ENCODE assay signal across 29 cellular contexts in genomic region chr7:75944507-75944906, GRCh38. TPM values are rescaled to one million over a fixed set of nuclear protein-coding genes. Genes with fewer than 3 reads are reported as not detected.
DNase-seq lines count a peak whose midpoint lies in the region; ATAC-seq, FAIRE-seq and TF ChIP-seq lines count a peak whose summit lies in the region.
"Had no signal": no experiment of that assay in that cellular context is flagged by ENCODE, and none has a peak within 500 bp of the region (broad histone marks: within the 10 kb centered on the region; RNA-seq: fewer than 3 reads in every experiment).

No MANE protein-coding gene starts in this region.

- peaks cover 3% of the 10 kb centered on the region for H3F3A ChIP-seq in smooth muscle cell (ENCODE audit: low read depth)

- H3K4me2 ChIP-seq in keratinocyte (ENCODE audit: control insufficient read depth, extremely low read depth, insufficient read depth, low read depth, low read length) (no peak overlapping the region), smooth muscle cell (no peak overlapping the region), mesendoderm (ENCODE audit: low read length) (no peak overlapping the region)
- H3K4me2 ChIP-seq: neural progenitor cell had no signal

- H4K20me1 ChIP-seq in keratinocyte (ENCODE audit: control insufficient read depth, extremely low read depth, insufficient read depth, low read length), result no peaks in the 10 kb centered on the region
- peaks cover 22% of the 10 kb centered on the region for H4K20me1 ChIP-seq in smooth muscle cell (ENCODE audit: low read depth)

- no peaks in the 10 kb centered on the region for H3K9me3 Mint-ChIP-seq in activated CD4-positive, alpha-beta T cell treated with anti-CD3 and anti-CD28 coated beads for 36 hours (ENCODE audit: low read depth)
- H3K9me3 Mint-ChIP-seq in endodermal cell, result no peaks in the 10 kb centered on the region
- H3K9me3 Mint-ChIP-seq: brain; effector memory CD8-positive, alpha-beta T cell; neural progenitor cell had no signal

- ATAC-seq in activated CD4-positive, alpha-beta T cell treated with anti-CD3 and anti-CD28 coated beads for 36 hours, result peak; percentile 59
- ATAC-seq in GM19328 (IDR thresholded peaks at IDR 0.05; ENCODE audit: unreplicated experiment), result no peak
- ATAC-seq: effector memory CD8-positive, alpha-beta T cell; GM12878 had no signal

- H2AK5ac ChIP-seq in mesendoderm (ENCODE audit: low read length), result no peak overlapping the region

- POLR2A ChIA-PET in activated CD4-positive, alpha-beta T cell treated with anti-CD3 and anti-CD28 coated beads for 36 hours (lab: Charles Lee), result no interaction called here
- POLR2A ChIA-PET in RWPE1 (lab: Yijun Ruan, JAX; ENCODE audit: low non-redundant PET), result no interaction called here

- H3K27me3 Mint-ChIP-seq in activated CD4-positive, alpha-beta T cell treated with anti-CD3 and anti-CD28 coated beads for 36 hours, result no peaks in the 10 kb centered on the region
- no peaks in the 10 kb centered on the region for H3K27me3 Mint-ChIP-seq in endodermal cell (ENCODE audit: insufficient read depth)
- H3K27me3 Mint-ChIP-seq: brain; effector memory CD8-positive, alpha-beta T cell; progenitor cell of endocrine pancreas had no signal

- TF ChIP-seq CTCF in RWPE1 (conservative IDR thresholded peaks at IDR 0.05; ENCODE audit: low read depth), result no peak
- TF ChIP-seq CTCF in keratinocyte (optimal IDR thresholded peaks at IDR 0.05 in 1 of 3, IDR thresholded peaks at IDR 0.05 in 1 of 3, conservative IDR thresholded peaks at IDR 0.05 in 1 of 3; ENCODE audit: extremely low read depth in 1 of 3, insufficient read depth in 2 of 3, low read length in 3 of 3), result no peak
- no peak for TF ChIP-seq CTCF in smooth muscle cell (IDR thresholded peaks at IDR 0.05; ENCODE audit: borderline replicate concordance, insufficient read depth, poor library complexity, severe bottlenecking)
- TF ChIP-seq CTCF in endodermal cell (conservative IDR thresholded peaks at IDR 0.05), result no peak

- no peak overlapping the region for H3K4me3 Mint-ChIP-seq in activated CD4-positive, alpha-beta T cell treated with anti-CD3 and anti-CD28 coated beads for 36 hours
- H3K4me3 Mint-ChIP-seq in endodermal cell, result no peak overlapping the region
- H3K4me3 Mint-ChIP-seq: brain; effector memory CD8-positive, alpha-beta T cell; neural progenitor cell had no signal

- peaks cover 15% of the 10 kb centered on the region for H3K4me1 Mint-ChIP-seq in activated CD4-positive, alpha-beta T cell treated with anti-CD3 and anti-CD28 coated beads for 36 hours
- no peaks in the 10 kb centered on the region for H3K4me1 Mint-ChIP-seq in endodermal cell

- H2AFZ ChIP-seq in keratinocyte (ENCODE audit: control insufficient read depth, low read length) (no peak overlapping the region), smooth muscle cell (ENCODE audit: low read depth) (no peak overlapping the region)
- H2AFZ ChIP-seq: neural progenitor cell had no signal

- WGBS in smooth muscle cell (ENCODE audit: low lambda C conversion rate), result 90% methylated on average over 1 of the region's 1 CpG
- WGBS in mesendoderm (ENCODE audit: extremely low coverage, insufficient coverage, low lambda C conversion rate), result no CpG with 5 or more reads among the region's 1 CpG
- WGBS in endodermal cell (ENCODE audit: insufficient coverage in 1 of 2, insufficient read length in 1 of 2), 2 experiments, result 93 to 100% methylated on average over 1 of the region's 1 CpG

- peaks cover 6% of the 10 kb centered on the region for H3K79me1 ChIP-seq in mesendoderm (ENCODE audit: low read length)

- no peaks in the 10 kb centered on the region for H3K9me1 ChIP-seq in keratinocyte (ENCODE audit: control insufficient read depth, extremely low read depth, insufficient read depth, low read length)

- H3K4me1 ChIP-seq in keratinocyte (ENCODE audit: control insufficient read depth, extremely low read depth, insufficient read depth, low read length) (peaks cover 24% of the 10 kb centered on the region), smooth muscle cell (ENCODE audit: low read depth) (no peaks in the 10 kb centered on the region), mesendoderm (ENCODE audit: control insufficient read depth, low read depth, low read length) (no peaks in the 10 kb centered on the region), endodermal cell (ENCODE audit: control insufficient read depth, insufficient read depth, low read length) (no peaks in the 10 kb centered on the region)
- H3K4me1 ChIP-seq: neural progenitor cell had no signal

- no peak for DNase-seq in activated CD4-positive, alpha-beta T cell treated with anti-CD3 and anti-CD28 coated beads for 36 hours
- no peak for DNase-seq in activated CD4-positive, alpha-beta T cell treated with anti-CD3 and anti-CD28 coated beads, Interleukin-2, amount 50 U/mL, for 1 hour
- DNase-seq in RWPE1 (ENCODE audit: low spot score), result no peak
- no peak for DNase-seq in keratinocyte (ENCODE audit: low read depth, low spot score)
- DNase-seq in smooth muscle cell (lab: John Stamatoyannopoulos, UW; ENCODE audit: unreplicated experiment), result no peak
- no peak for DNase-seq in mesendoderm
- no peak for DNase-seq in endodermal cell
- DNase-seq: activated CD4-positive, alpha-beta T cell treated with anti-CD3 and anti-CD28 coated beads for 48 hours; activated gamma-delta T cell; DMS79 treated with DMSO at 0.1 percent for 48 hours; effector memory CD8-positive, alpha-beta T cell; glutamatergic neuron; Kasumi-1; midbrain; NCI-H345; NCI-H774; OCI-M1; stimulated activated naive CD4-positive, alpha-beta T cell treated with Interleukin-2 at 50 U/mL for 16 hours; T-helper 1 cell had no signal

- H3K23ac ChIP-seq in mesendoderm (ENCODE audit: low read length), result no peak overlapping the region

- H3K9me3 ChIP-seq in keratinocyte (ENCODE audit: control insufficient read depth, low read depth, low read length) (no peaks in the 10 kb centered on the region), smooth muscle cell (replicated peaks; ENCODE audit: low read depth) (no peaks in the 10 kb centered on the region), endodermal cell (ENCODE audit: control insufficient read depth, low read length) (no peaks in the 10 kb centered on the region)
- H3K9me3 ChIP-seq: SJSA1, tibial nerve had no signal

- peak overlapping the region; percentile 32 for H3K27ac Mint-ChIP-seq in activated CD4-positive, alpha-beta T cell treated with anti-CD3 and anti-CD28 coated beads for 36 hours
- H3K27ac Mint-ChIP-seq in endodermal cell, result no peak overlapping the region
- H3K27ac Mint-ChIP-seq: effector memory CD8-positive, alpha-beta T cell; neural progenitor cell; progenitor cell of endocrine pancreas had no signal

- CTCF ChIA-PET in activated CD4-positive, alpha-beta T cell treated with anti-CD3 and anti-CD28 coated beads for 36 hours (lab: Charles Lee), result no interaction called here
- CTCF ChIA-PET in RWPE1 (lab: Yijun Ruan, JAX), result no interaction called here

- peak overlapping the region; percentile 50 for H3K27ac ChIP-seq in RWPE1
- H3K27ac ChIP-seq in keratinocyte (ENCODE audit: control insufficient read depth, insufficient read depth, low read length), result peak overlapping the region; percentile 63
- peak overlapping the region; percentile 72 for H3K27ac ChIP-seq in smooth muscle cell (ENCODE audit: low read depth)
- H3K27ac ChIP-seq in mesendoderm (ENCODE audit: low read depth, low read length), result no peak overlapping the region
- no peak overlapping the region for H3K27ac ChIP-seq in endodermal cell (ENCODE audit: low read depth, low read length)
- H3K27ac ChIP-seq: 22Rv1, neural progenitor cell, SJSA1, tibial nerve had no signal

- no peak overlapping the region for H3K4ac ChIP-seq in mesendoderm (ENCODE audit: low read depth, low read length)

- no peak overlapping the region for H3K4me3 ChIP-seq in keratinocyte (ENCODE audit: control insufficient read depth in 2 of 3, extremely low read depth in 1 of 3, insufficient read depth in 2 of 3, low read depth in 1 of 3, low read length in 3 of 3)
- H3K4me3 ChIP-seq in smooth muscle cell, result no peak overlapping the region
- H3K4me3 ChIP-seq in mesendoderm (ENCODE audit: low read length), result no peak overlapping the region
- H3K4me3 ChIP-seq in endodermal cell (ENCODE audit: low read length), result no peak overlapping the region
- H3K4me3 ChIP-seq: GM12878, neural progenitor cell, SJSA1, skin epidermis, tibial nerve had no signal

- no peak overlapping the region for H2BK120ac ChIP-seq in mesendoderm (ENCODE audit: low read depth, low read length)

- no peak overlapping the region for H4K8ac ChIP-seq in mesendoderm (ENCODE audit: low read depth, low read length)

- H2BK15ac ChIP-seq in mesendoderm (replicated peaks; ENCODE audit: low read depth), result no peak overlapping the region

- H3K79me2 ChIP-seq in keratinocyte (ENCODE audit: control insufficient read depth, insufficient read depth, low read length) (peaks cover 5% of the 10 kb centered on the region), smooth muscle cell (ENCODE audit: low read depth) (peaks cover 8% of the 10 kb centered on the region), mesendoderm (ENCODE audit: control insufficient read depth, insufficient read depth, low read length) (no peaks in the 10 kb centered on the region)

- peaks cover 0 to 7% of the 10 kb centered on the region in 2 experiments for H3K36me3 ChIP-seq in keratinocyte (ENCODE audit: control insufficient read depth in 2 of 2, extremely low read depth in 1 of 2, insufficient read depth in 2 of 2, low read length in 2 of 2)
- no peaks in the 10 kb centered on the region for H3K36me3 ChIP-seq in smooth muscle cell (ENCODE audit: low read depth)
- no peaks in the 10 kb centered on the region for H3K36me3 ChIP-seq in mesendoderm (ENCODE audit: control insufficient read depth, insufficient read depth, low read length)
- H3K36me3 ChIP-seq in endodermal cell (ENCODE audit: control insufficient read depth, insufficient read depth, low read length), result peaks cover 12% of the 10 kb centered on the region
- H3K36me3 ChIP-seq: neural progenitor cell had no signal

- intact Hi-C loops in activated CD4-positive, alpha-beta T cell treated with anti-CD3 and anti-CD28 coated beads for 36 hours (cut with DNase I, micrococcal nuclease), result no loop called here

- H3K9ac ChIP-seq in keratinocyte (ENCODE audit: control insufficient read depth, extremely low read depth, insufficient read depth, low read length) (peak overlapping the region; percentile 29), smooth muscle cell (ENCODE audit: low read depth) (peak overlapping the region; percentile 41), mesendoderm (ENCODE audit: low read length) (no peak overlapping the region), endodermal cell (ENCODE audit: extremely low read depth, low read length, poor library complexity, severe bottlenecking) (no peak overlapping the region)
- H3K9ac ChIP-seq: neural progenitor cell had no signal

- no peak overlapping the region for H4K5ac ChIP-seq in mesendoderm (ENCODE audit: low read length)

- dilution Hi-C loops in keratinocyte (cut with MboI; ENCODE audit: extremely low pct_ligation_motif_present, low sequenced_read_pairs), result no loop called here

- H3K18ac ChIP-seq in mesendoderm (ENCODE audit: low read length), result no peak overlapping the region

- no peak for FAIRE-seq in keratinocyte (lab: Jason Lieb, UNC)
- FAIRE-seq: colon, GM12878 had no signal

- no peaks in the 10 kb centered on the region for H3K27me3 ChIP-seq in keratinocyte (ENCODE audit: control insufficient read depth, extremely low read depth, insufficient read depth, low read length)
- H3K27me3 ChIP-seq in smooth muscle cell (ENCODE audit: low read depth), result no peaks in the 10 kb centered on the region
- H3K27me3 ChIP-seq in mesendoderm (ENCODE audit: insufficient read depth, low read length, poor library complexity), result no peaks in the 10 kb centered on the region
- H3K27me3 ChIP-seq in endodermal cell (ENCODE audit: control insufficient read depth, insufficient read depth, low read length, poor library complexity, severe bottlenecking), result no peaks in the 10 kb centered on the region
- H3K27me3 ChIP-seq: neural progenitor cell, SJSA1, tibial nerve had no signal

- H2BK5ac ChIP-seq in mesendoderm (ENCODE audit: low read length), result no peak overlapping the region

- H3K56ac ChIP-seq in mesendoderm (ENCODE audit: low read length), result no peak overlapping the region

- H3K36me3 Mint-ChIP-seq in activated CD4-positive, alpha-beta T cell treated with anti-CD3 and anti-CD28 coated beads for 36 hours (ENCODE audit: low read depth), result no peaks in the 10 kb centered on the region
- peaks cover 16% of the 10 kb centered on the region for H3K36me3 Mint-ChIP-seq in endodermal cell (ENCODE audit: low read depth)

RNA-seq across cellular contexts. Expression of gene POR, which starts 29.6 kb away (rescaled TPM):
- total RNA-seq in activated CD4-positive, alpha-beta T cell treated with anti-CD3 and anti-CD28 coated beads for 36 hours, result 10 to 100 TPM; 24.9 to 33.8 TPM
- polyA plus RNA-seq in keratinocyte (25.9 to 35.0 TPM (median 28.6 TPM) in 3 replicates), smooth muscle cell (52.7 and 63.4 TPM in 2 replicates)
- polyA plus RNA-seq in keratinocyte (2011; ENCODE audit: low read depth), result 56.9 TPM
- polyA plus RNA-seq in keratinocyte (2011; cell fraction: cytosol; rRNA removed), result 18.1 and 28.0 TPM in 2 replicates
- 81.8 and 114 TPM in 2 replicates for polyA plus RNA-seq in keratinocyte (2011; cell fraction: nucleus; rRNA removed)
- polyA plus RNA-seq in keratinocyte (2012; ENCODE audit: low replicate concordance), result 48.4 and 59.6 TPM in 2 replicates
- 32.7 to 104 TPM (median 40.3 TPM) in 3 replicates for polyA minus RNA-seq in keratinocyte
- 72.1 TPM for polyA minus RNA-seq in keratinocyte (2011; cell fraction: cytosol; rRNA and poly(A)+ RNA removed)
- polyA minus RNA-seq in keratinocyte (2011; cell fraction: nucleus; rRNA and poly(A)+ RNA removed), result 80.5 and 92.7 TPM in 2 replicates
- total RNA-seq in smooth muscle cell (28.3 and 46.7 TPM in 2 replicates), endodermal cell (10 to 100 TPM; 85.2 to 92.9 TPM)
- polyA plus RNA-seq in mesendoderm (2013, experiment 1 of 2), result 61.3 TPM
- polyA plus RNA-seq in mesendoderm (2013, experiment 2 of 2), result 59.2 TPM
- polyA plus RNA-seq in endodermal cell (2013, experiment 1 of 2), result 96.3 TPM
- 80.9 TPM for polyA plus RNA-seq in endodermal cell (2013, experiment 2 of 2)

RNA-seq across cellular contexts. Expression of gene TMEM120A, which starts 49.9 kb away (rescaled TPM):
- 10 to 100 TPM; 14.5 to 15.3 TPM for total RNA-seq in activated CD4-positive, alpha-beta T cell treated with anti-CD3 and anti-CD28 coated beads for 36 hours
- polyA plus RNA-seq in keratinocyte (41.0 to 72.4 TPM (median 47.0 TPM) in 3 replicates), smooth muscle cell (37.2 and 45.5 TPM in 2 replicates)
- 19.5 TPM for polyA plus RNA-seq in keratinocyte (2011; ENCODE audit: low read depth)
- 39.1 and 45.4 TPM in 2 replicates for polyA plus RNA-seq in keratinocyte (2011; cell fraction: cytosol; rRNA removed)
- 46.7 and 51.3 TPM in 2 replicates for polyA plus RNA-seq in keratinocyte (2011; cell fraction: nucleus; rRNA removed)
- polyA plus RNA-seq in keratinocyte (2012; ENCODE audit: low replicate concordance), result 21.7 and 29.1 TPM in 2 replicates
- 37.6 to 94.8 TPM (median 56.3 TPM) in 3 replicates for polyA minus RNA-seq in keratinocyte
- 50.5 TPM for polyA minus RNA-seq in keratinocyte (2011; cell fraction: cytosol; rRNA and poly(A)+ RNA removed)
- 10.4 and 20.2 TPM in 2 replicates for polyA minus RNA-seq in keratinocyte (2011; cell fraction: nucleus; rRNA and poly(A)+ RNA removed)
- total RNA-seq in smooth muscle cell (20.3 and 42.9 TPM in 2 replicates), endodermal cell (10 to 100 TPM; 18.8 to 19.1 TPM)
- 8.8 TPM for polyA plus RNA-seq in mesendoderm (2013, experiment 1 of 2)
- 10.0 TPM for polyA plus RNA-seq in mesendoderm (2013, experiment 2 of 2)
- 28.4 TPM for polyA plus RNA-seq in endodermal cell (2013, experiment 1 of 2)
- polyA plus RNA-seq in endodermal cell (2013, experiment 2 of 2), result 30.6 TPM

Comparison
In these comparisons a context has a peak if more than half of its experiments do, and no peak if none do; other contexts are left out.
1. H3K27ac ChIP-seq: peak in RWPE1 (single experiment), keratinocyte (single experiment) and smooth muscle cell (single experiment); none in mesendoderm (single experiment) and endodermal cell (single experiment).
2. H3K9ac ChIP-seq: peak in keratinocyte (single experiment) and smooth muscle cell (single experiment); none in mesendoderm (single experiment) and endodermal cell (single experiment).